38 cellular contexts compared by ENCODE assay signal in the genomic region with DNA sequence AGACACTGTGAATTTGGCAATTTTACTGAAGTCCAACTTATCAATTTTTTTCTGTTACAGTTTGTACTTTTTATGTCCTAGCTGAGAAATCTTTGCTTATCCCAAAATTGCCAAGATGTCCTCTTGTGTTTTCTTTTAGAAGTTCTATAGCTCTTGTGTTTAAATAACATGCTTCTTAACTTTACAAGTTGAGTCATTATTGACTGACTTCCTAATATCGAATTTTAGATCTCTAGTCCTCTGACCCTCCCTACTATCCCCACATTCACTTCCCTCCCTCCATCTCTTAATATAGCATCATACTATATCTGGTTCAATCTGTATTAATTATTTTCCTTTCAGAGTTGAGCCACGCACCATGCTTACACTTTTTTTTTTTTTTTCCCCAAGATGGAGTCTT.
"Had no signal": no experiment of that assay in that cellular context is flagged by ENCODE, and none has a peak within 500 bp of the region (broad histone marks: within the 10 kb centered on the region; RNA-seq: fewer than 3 reads in every experiment).

No MANE protein-coding gene starts in this region.

- H3K9me3 Mint-ChIP-seq: activated CD4-positive, alpha-beta memory T cell treated with anti-CD3 and anti-CD28 coated beads for 36 hours; activated CD4-positive, alpha-beta T cell treated with anti-CD3 and anti-CD28 coated beads, Interleukin-2, amount 10 ng/mL, durations not matched to agents 7 days and 5 days; activated CD8-positive, alpha-beta T cell treated with anti-CD3 and anti-CD28 coated beads for 36 hours; activated naive CD4-positive, alpha-beta T cell treated with anti-CD3 and anti-CD28 coated beads for 36 hours; activated naive CD4-positive, alpha-beta T cell treated with anti-CD3 and anti-CD28 coated beads, Interleukin-2, amount 50 U/mL, for 72 hours; activated naive CD8-positive, alpha-beta T cell treated with anti-CD3 and anti-CD28 coated beads for 36 hours; activated T-cell treated with anti-CD3 and anti-CD28 coated beads, Interleukin-2, amount 50 U/mL, for 4 hours; activated T-cell treated with anti-CD3 and anti-CD28 coated beads, Interleukin-2, amount 50 U/mL, for 72 hours; activated T-helper 1 cell treated with anti-CD3 and anti-CD28 coated beads, Interleukin-12 subunit alpha, Interleukin-12 subunit beta, Interleukin-2, Interleukin-4 antibody, amounts not matched to agents 30 ng/mL and 10 ng/mL and 1 ng/mL, durations not matched to agents 14 hours and 24 hours and 36 hours; T-helper 1 cell treated with Interleukin-12 subunit alpha and Interleukin-12 subunit beta and Interleukin-4 antibody, amounts not matched to agents 30 μg/mL and 1 μg/mL, for 36 hours; T-helper 2 cell treated with Interferon-gamma antibody and Interleukin-4, amounts not matched to agents 5 μg/mL and 100 μg/mL, for 36 hours had no signal

- H3K27ac ChIP-seq: adrenal gland, body of pancreas, brain microvascular endothelial cell, breast epithelium, WERI-Rb-1 had no signal

- H3K4me1 ChIP-seq: adrenal gland, body of pancreas, breast epithelium had no signal

- H3K4me1 Mint-ChIP-seq: activated CD4-positive, alpha-beta T cell treated with anti-CD3 and anti-CD28 coated beads for 36 hours; activated CD4-positive, alpha-beta T cell treated with anti-CD3 and anti-CD28 coated beads, Interleukin-2, amount 10 ng/mL, durations not matched to agents 7 days and 5 days; activated naive CD8-positive, alpha-beta T cell treated with anti-CD3 and anti-CD28 coated beads for 36 hours; activated T-helper 17 cell treated with anti-CD3 and anti-CD28 coated beads, Interleukin-2, amount 50 U/mL, for 72 hours had no signal

- H3K9me3 ChIP-seq: adrenal gland, body of pancreas, breast epithelium had no signal

- H3K36me3 ChIP-seq: adrenal gland, brain microvascular endothelial cell, breast epithelium, WERI-Rb-1 had no signal

- H3K27me3 ChIP-seq: adrenal gland, body of pancreas, brain microvascular endothelial cell, breast epithelium had no signal

- H3K27ac Mint-ChIP-seq: activated CD4-positive, alpha-beta memory T cell treated with anti-CD3 and anti-CD28 coated beads for 36 hours; activated CD4-positive, alpha-beta T cell treated with anti-CD3 and anti-CD28 coated beads for 36 hours; activated CD4-positive, alpha-beta T cell treated with anti-CD3 and anti-CD28 coated beads, Interleukin-2, amount 10 ng/mL, durations not matched to agents 7 days and 5 days; activated CD8-positive, alpha-beta T cell treated with anti-CD3 and anti-CD28 coated beads for 36 hours; activated naive CD4-positive, alpha-beta T cell treated with anti-CD3 and anti-CD28 coated beads for 36 hours; activated naive CD4-positive, alpha-beta T cell treated with anti-CD3 and anti-CD28 coated beads, Interleukin-2, amount 50 U/mL, for 72 hours; activated naive CD8-positive, alpha-beta T cell treated with anti-CD3 and anti-CD28 coated beads for 36 hours; activated T-cell treated with anti-CD3 and anti-CD28 coated beads, Interleukin-2, amount 50 U/mL, for 72 hours; activated T-helper 1 cell treated with anti-CD3 and anti-CD28 coated beads, Interleukin-12 subunit alpha, Interleukin-12 subunit beta, Interleukin-2, Interleukin-4 antibody, amounts not matched to agents 30 ng/mL and 10 ng/mL and 1 ng/mL, durations not matched to agents 14 hours and 24 hours and 36 hours; activated T-helper 17 cell treated with anti-CD3 and anti-CD28 coated beads, Interleukin-2, amount 50 U/mL, for 72 hours; T-helper 1 cell treated with Interleukin-12 subunit alpha and Interleukin-12 subunit beta and Interleukin-4 antibody, amounts not matched to agents 30 μg/mL and 1 μg/mL, for 36 hours; T-helper 2 cell treated with Interferon-gamma antibody and Interleukin-4, amounts not matched to agents 5 μg/mL and 100 μg/mL, for 36 hours; WTC11 had no signal

- H3K4me3 ChIP-seq: adrenal gland, body of pancreas, breast epithelium had no signal

- ATAC-seq: activated CD4-positive, alpha-beta T cell treated with anti-CD3 and anti-CD28 coated beads for 36 hours; activated CD4-positive, CD25-positive, alpha-beta regulatory T cell treated with anti-CD3 and anti-CD28 coated beads, Interleukin-2, amount 50 U/mL, for 24 hours; activated CD8-positive, alpha-beta T cell treated with anti-CD3 and anti-CD28 coated beads for 36 hours; activated naive CD4-positive, alpha-beta T cell treated with anti-CD3 and anti-CD28 coated beads, Interleukin-2, amount 50 U/mL, for 72 hours; activated T-cell treated with anti-CD3 and anti-CD28 coated beads, Interleukin-2, amount 50 U/mL, for 4 hours; activated T-cell treated with anti-CD3 and anti-CD28 coated beads, Interleukin-2, amount 50 U/mL, for 72 hours; activated T-helper 17 cell treated with anti-CD3 and anti-CD28 coated beads, Interleukin-2, amount 50 U/mL, for 72 hours; body of pancreas; WTC11 had no signal

- FAIRE-seq: astrocyte, TTC549 had no signal

- DNase-seq: activated CD4-positive, alpha-beta memory T cell treated with anti-CD3 and anti-CD28 coated beads for 36 hours; activated CD4-positive, alpha-beta T cell treated with anti-CD3 and anti-CD28 coated beads for 1 hour; activated CD4-positive, alpha-beta T cell treated with anti-CD3 and anti-CD28 coated beads for 36 hours; activated CD4-positive, alpha-beta T cell treated with anti-CD3 and anti-CD28 coated beads for 48 hours; activated CD4-positive, alpha-beta T cell treated with anti-CD3 and anti-CD28 coated beads, Interleukin-2, amount 10 ng/mL, durations not matched to agents 7 days and 5 days; activated CD4-positive, CD25-positive, alpha-beta regulatory T cell; activated CD8-positive, alpha-beta memory T cell treated with anti-CD3 and anti-CD28 coated beads, Interleukin-2, amount 50 U/mL, for 4 hours; activated CD8-positive, alpha-beta T cell treated with anti-CD3 and anti-CD28 coated beads for 36 hours; activated effector memory CD4-positive, alpha-beta T cell treated with anti-CD3 and anti-CD28 coated beads, Interleukin-2, amount 50 U/mL, for 16 hours; activated gamma-delta T cell treated with Interleukin-2 at 50 U/mL for 16 hours; activated naive CD4-positive, alpha-beta T cell; activated naive CD4-positive, alpha-beta T cell treated with anti-CD3 and anti-CD28 coated beads for 36 hours; activated naive CD4-positive, alpha-beta T cell treated with anti-CD3 and anti-CD28 coated beads, Interleukin-2, amount 50 U/mL, for 16 hours; activated naive CD8-positive, alpha-beta T cell treated with anti-CD3 and anti-CD28 coated beads for 36 hours; activated T-cell treated with anti-CD3 and anti-CD28 coated beads for 4 hours; activated T-cell treated with anti-CD3 and anti-CD28 coated beads, Interleukin-2, amount 50 U/mL, for 1 hour; activated T-cell treated with anti-CD3 and anti-CD28 coated beads, Interleukin-2, amount 50 U/mL, for 4 hours; activated T-cell treated with anti-CD3 and anti-CD28 coated beads, Interleukin-2, amount 50 U/mL, for 72 hours; adrenal gland; amniotic stem cell; aorta; body of pancreas; brain microvascular endothelial cell; central memory CD4-positive, alpha-beta T cell; T-helper 1 cell; T-helper 2 cell; T-helper 9 cell; WERI-Rb-1 had no signal

- H3K4me3 Mint-ChIP-seq: activated CD4-positive, alpha-beta memory T cell treated with anti-CD3 and anti-CD28 coated beads for 36 hours; activated CD4-positive, alpha-beta T cell treated with anti-CD3 and anti-CD28 coated beads for 36 hours; activated CD4-positive, alpha-beta T cell treated with anti-CD3 and anti-CD28 coated beads, Interleukin-2, amount 10 ng/mL, durations not matched to agents 7 days and 5 days; activated CD8-positive, alpha-beta T cell treated with anti-CD3 and anti-CD28 coated beads for 36 hours; activated naive CD4-positive, alpha-beta T cell treated with anti-CD3 and anti-CD28 coated beads for 36 hours; activated naive CD8-positive, alpha-beta T cell treated with anti-CD3 and anti-CD28 coated beads for 36 hours; activated T-cell treated with anti-CD3 and anti-CD28 coated beads, Interleukin-2, amount 50 U/mL, for 4 hours; activated T-cell treated with anti-CD3 and anti-CD28 coated beads, Interleukin-2, amount 50 U/mL, for 72 hours; activated T-helper 1 cell treated with anti-CD3 and anti-CD28 coated beads, Interleukin-12 subunit alpha, Interleukin-12 subunit beta, Interleukin-2, Interleukin-4 antibody, amounts not matched to agents 30 ng/mL and 10 ng/mL and 1 ng/mL, durations not matched to agents 14 hours and 24 hours and 36 hours; activated T-helper 17 cell treated with anti-CD3 and anti-CD28 coated beads, Interleukin-2, amount 50 U/mL, for 72 hours; T-helper 1 cell treated with Interleukin-12 subunit alpha and Interleukin-12 subunit beta and Interleukin-4 antibody, amounts not matched to agents 30 μg/mL and 1 μg/mL, for 36 hours; T-helper 2 cell treated with Interferon-gamma antibody and Interleukin-4, amounts not matched to agents 5 μg/mL and 100 μg/mL, for 36 hours; WTC11 had no signal

- H3K36me3 Mint-ChIP-seq: activated CD4-positive, alpha-beta memory T cell treated with anti-CD3 and anti-CD28 coated beads for 36 hours; activated naive CD4-positive, alpha-beta T cell treated with anti-CD3 and anti-CD28 coated beads, Interleukin-2, amount 50 U/mL, for 72 hours; activated naive CD8-positive, alpha-beta T cell treated with anti-CD3 and anti-CD28 coated beads for 36 hours; WTC11 had no signal
